Comparison of ENCODE assay signal across 26 cellular contexts in the genomic region with DNA sequence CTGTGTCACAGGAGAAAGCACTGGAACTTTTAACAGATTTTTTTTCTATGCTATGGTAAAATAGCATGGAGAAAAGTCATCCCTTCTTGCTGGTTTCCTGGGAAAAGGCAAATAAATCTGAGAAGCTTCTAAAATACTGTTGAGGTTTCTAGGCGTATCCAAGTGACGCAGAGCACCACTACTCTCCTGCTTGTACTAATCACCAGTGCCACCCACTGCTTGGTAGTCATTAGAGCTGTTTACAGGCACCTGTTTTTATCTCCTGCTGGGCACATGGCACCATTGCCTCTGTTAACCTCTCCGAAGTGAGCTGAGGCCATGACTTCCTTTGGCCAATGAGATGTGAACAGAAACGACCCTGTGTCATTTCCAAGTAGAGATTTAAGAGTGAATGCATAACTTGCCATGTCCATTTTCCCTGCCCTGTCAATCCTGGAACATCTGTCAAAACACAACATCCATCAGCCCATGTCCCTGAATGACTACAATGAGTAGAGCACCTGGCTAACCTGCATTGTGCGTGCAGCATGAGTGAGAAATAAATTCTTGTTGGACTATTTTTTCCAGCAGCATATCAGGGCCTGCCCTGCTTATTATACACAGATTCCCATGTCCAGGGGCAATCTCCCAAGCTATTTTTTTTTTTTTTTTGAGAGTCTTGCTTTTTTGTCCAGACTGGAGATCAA. TPM values are rescaled to one million over a fixed set of nuclear protein-coding genes. Genes with fewer than 3 reads are reported as not detected.
"Had no signal": no experiment of that assay in that cellular context is flagged by ENCODE, and none has a peak within 500 bp of the region (broad histone marks: within the 10 kb centered on the region; RNA-seq: fewer than 3 reads in every experiment).

No MANE protein-coding gene starts in this region.

- H3K27me3 ChIP-seq: brain microvascular endothelial cell, cardiac muscle cell, MG63 had no signal

- H3K4me3 ChIP-seq: cardiac muscle cell, MG63 had no signal

- ATAC-seq: activated CD8-positive, alpha-beta T cell treated with anti-CD3 and anti-CD28 coated beads, Interleukin-2, amount 10 ng/mL, durations not matched to agents 7 days and 5 days; activated naive CD4-positive, alpha-beta T cell treated with anti-CD3 and anti-CD28 coated beads, Interleukin-2, amount 50 U/mL, for 72 hours; activated naive CD8-positive, alpha-beta T cell treated with anti-CD3 and anti-CD28 coated beads, Interleukin-2, amount 50 U/mL, for 24 hours; PC-3; T-helper 17 cell; WTC11 had no signal

- DNase-seq: activated CD4-positive, alpha-beta T cell treated with anti-CD3 and anti-CD28 coated beads for 48 hours; activated CD4-positive, alpha-beta T cell treated with anti-CD3 and anti-CD28 coated beads, Interleukin-2, amount 50 U/mL, for 4 hours; activated CD4-positive, CD25-positive, alpha-beta regulatory T cell treated with anti-CD3 and anti-CD28 coated beads, Interleukin-2, amount 50 U/mL, for 72 hours; activated CD8-positive, alpha-beta memory T cell treated with anti-CD3 and anti-CD28 coated beads, Interleukin-2, amount 50 U/mL, for 48 hours; activated CD8-positive, alpha-beta T cell treated with anti-CD3 and anti-CD28 coated beads, Interleukin-2, amount 10 ng/mL, durations not matched to agents 7 days and 5 days; activated effector memory CD4-positive, alpha-beta T cell treated with anti-CD3 and anti-CD28 coated beads, Interleukin-2, amount 50 U/mL, for 16 hours; activated naive CD4-positive, alpha-beta T cell treated with Interleukin-2 at 50 U/mL for 16 hours; activated naive CD8-positive, alpha-beta T cell treated with anti-CD3 and anti-CD28 coated beads, Interleukin-2, amount 50 U/mL, for 24 hours; activated T-cell treated with anti-CD3 and anti-CD28 coated beads, Interleukin-2, amount 50 U/mL, for 1 hour; amniotic stem cell; brain microvascular endothelial cell; MG63; MV-4-11; NCI-H1092 treated with DMSO at 0.1 percent for 48 hours; NCI-H1436 treated with DMSO at 0.1 percent for 48 hours; NCI-H1930; NCI-H2107; NCI-H446 treated with DMSO at 0.1 percent for 48 hours; NCI-H524 treated with DMSO at 0.1 percent for 48 hours; PC-3; SHP77 treated with DMSO at 0.1 percent for 48 hours; T-helper 17 cell; T-helper 9 cell had no signal

- H3K36me3 ChIP-seq: brain microvascular endothelial cell, cardiac muscle cell, MG63 had no signal

- H3K27ac ChIP-seq: brain microvascular endothelial cell, cardiac muscle cell had no signal

- H3K9me3 ChIP-seq: MG63 had no signal

RNA-seq across cellular contexts. Expression of gene OXGR1, which starts 17.3 kb away (rescaled TPM):
- total RNA-seq: activated CD8-positive, alpha-beta T cell treated with anti-CD3 and anti-CD28 coated beads, Interleukin-2, amount 10 ng/mL, durations not matched to agents 7 days and 5 days; activated naive CD4-positive, alpha-beta T cell treated with anti-CD3 and anti-CD28 coated beads, Interleukin-2, amount 50 U/mL, for 72 hours; cardiac muscle cell; PC-3; T-helper 17 cell had no signal
- polyA plus RNA-seq: cardiac muscle cell had no signal
